In genomic region chr4:33088713-33089112, GRCh38 we compare ENCODE assay signal across 24 cellular contexts.
DNase-seq lines count a peak whose midpoint lies in the region; ATAC-seq and TF ChIP-seq lines count a peak whose summit lies in the region.
"Had no signal": no experiment of that assay in that cellular context is flagged by ENCODE, and none has a peak within 500 bp of the region (broad histone marks: within the 10 kb centered on the region; RNA-seq: fewer than 3 reads in every experiment).

No MANE protein-coding gene starts in this region.

- no peak overlapping the region for H3K4me2 ChIP-seq in SK-N-SH
- H3K4me2 ChIP-seq: A549 had no signal

- H3K36me3 Mint-ChIP-seq in osteocyte (ENCODE audit: unreplicated experiment) = no peaks in the 10 kb centered on the region
- H3K36me3 Mint-ChIP-seq: CD14-positive monocyte; CD8-positive, alpha-beta memory T cell had no signal

- H3K9me3 Mint-ChIP-seq in osteocyte (ENCODE audit: unreplicated experiment) = peaks cover 5% of the 10 kb centered on the region

- H3K9ac ChIP-seq in SK-N-SH = no peak overlapping the region

- peaks cover 40% of the 10 kb centered on the region for H3K4me1 Mint-ChIP-seq in osteocyte (ENCODE audit: unreplicated experiment)
- H3K4me1 Mint-ChIP-seq: CD14-positive monocyte; CD8-positive, alpha-beta memory T cell had no signal

- ATAC-seq in HG02852 (IDR thresholded peaks at IDR 0.05; ENCODE audit: unreplicated experiment) = no peak
- ATAC-seq: A549, PC-3 had no signal

- H3K27ac Mint-ChIP-seq in osteocyte (ENCODE audit: unreplicated experiment) = peak overlapping the region; percentile 52
- H3K27ac Mint-ChIP-seq: CD14-positive monocyte; CD8-positive, alpha-beta memory T cell had no signal

- no peaks in the 10 kb centered on the region for H4K20me1 ChIP-seq in SK-N-SH (ENCODE audit: insufficient read depth)

- CTCF ChIA-PET in SK-N-SH (lab: Yijun Ruan, JAX) = no interaction called here

- no peaks in the 10 kb centered on the region for H3K9me3 ChIP-seq in SK-N-SH
- H3K9me3 ChIP-seq: A549, BE2C had no signal

- H3K79me2 ChIP-seq in SK-N-SH (ENCODE audit: insufficient read depth) = no peaks in the 10 kb centered on the region

- DNase-seq in SK-N-SH (no peak), cardiac fibroblast (ENCODE audit: low read depth in 2 of 2) (peak; percentile 54 to 82), fibroblast of mammary gland (ENCODE audit: low read depth) (peak; percentile 73), osteocyte (ENCODE audit: extremely low spot score, unreplicated experiment) (no peak), KG1 (lab: John Stamatoyannopoulos, UW) (no peak), SKM-1 treated with dmso at 0.1 percent for 144 hours (lab: John Stamatoyannopoulos, UW; ENCODE audit: unreplicated experiment) (no peak), NCI-H1436 (lab: John Stamatoyannopoulos, UW) (no peak)
- DNase-seq: BE2C; Calu3; CD8-positive, alpha-beta memory T cell; DMS79 treated with DMSO at 0.1 percent for 48 hours; H7; Kasumi-1; MV-4-11; NCI-H1105 treated with DMSO at 0.1 percent for 48 hours; NCI-H2029; NCI-H446; NCI-H524 treated with DMSO at 0.1 percent for 48 hours; NCI-H774; PC-3; T-helper 1 cell had no signal

- no peaks in the 10 kb centered on the region for H3K9me2 ChIP-seq in SK-N-SH

- TF ChIP-seq EP300 in SK-N-SH (IDR thresholded peaks at IDR 0.05; ENCODE audit: borderline replicate concordance in 1 of 2, low read depth in 1 of 2, low read length in 1 of 2) = no peak

- peak overlapping the region in 1 of 2 experiments; percentile 50; a peak in 1 of 4 replicates for H3K27ac ChIP-seq in SK-N-SH (ENCODE audit: low read depth in 2 of 2, low read length in 1 of 2)
- H3K27ac ChIP-seq: A549 had no signal

- H3K4me3 ChIP-seq in SK-N-SH (ENCODE audit: low read depth in 2 of 2, low read length in 1 of 2) = no peak overlapping the region
- no peak overlapping the region for H3K4me3 ChIP-seq in cardiac fibroblast (replicated peaks in 1 of 2; ENCODE audit: low read depth in 2 of 2, low read length in 2 of 2)
- no peak overlapping the region for H3K4me3 ChIP-seq in fibroblast of mammary gland (ENCODE audit: control insufficient read depth, low read depth, low read length)
- H3K4me3 ChIP-seq: A549 had no signal

- POLR2A ChIA-PET in SK-N-SH (lab: Yijun Ruan, JAX) = no interaction called here

- TF ChIP-seq CTCF in SK-N-SH (IDR thresholded peaks at IDR 0.05) = no peak
- TF ChIP-seq CTCF in cardiac fibroblast (IDR thresholded peaks at IDR 0.05; ENCODE audit: low read depth, low read length) = no peak
- no peak for TF ChIP-seq CTCF in fibroblast of mammary gland (conservative IDR thresholded peaks at IDR 0.05; ENCODE audit: control insufficient read depth, insufficient read depth, low read depth, low read length)
- no peak for TF ChIP-seq CTCF in osteocyte (IDR thresholded peaks at IDR 0.05)

- TF ChIP-seq RAD21 in SK-N-SH (IDR thresholded peaks at IDR 0.05; ENCODE audit: low read length) = no peak

- 19% methylated on average over 2 of the region's 2 CpGs for WGBS in SK-N-SH (ENCODE audit: low lambda C conversion rate)

- no peaks in the 10 kb centered on the region for H3K4me1 ChIP-seq in SK-N-SH (ENCODE audit: control insufficient read depth in 1 of 2, insufficient read depth in 2 of 2, low read depth in 1 of 2, low read length in 1 of 2)
- H3K4me1 ChIP-seq: A549, BE2C had no signal

- H3K27me3 ChIP-seq in SK-N-SH (ENCODE audit: insufficient read depth) = no peaks in the 10 kb centered on the region
- H3K27me3 ChIP-seq: BE2C had no signal

- H3K27me3 Mint-ChIP-seq in osteocyte (ENCODE audit: unreplicated experiment) = no peaks in the 10 kb centered on the region
- H3K27me3 Mint-ChIP-seq: CD8-positive, alpha-beta memory T cell had no signal

- no peaks in the 10 kb centered on the region for H3K36me3 ChIP-seq in SK-N-SH (replicated peaks in 1 of 2; ENCODE audit: control insufficient read depth in 1 of 2, insufficient read depth in 2 of 2, low read length in 1 of 2)
- H3K36me3 ChIP-seq: BE2C had no signal

- peak overlapping the region; percentile 35; the same call in 1 of the 2 replicates for H2AFZ ChIP-seq in SK-N-SH (ENCODE audit: low read depth)

- H3F3A ChIP-seq in SK-N-SH (replicated peaks; ENCODE audit: insufficient read depth) = peaks cover 4% of the 10 kb centered on the region

- H3K4me3 Mint-ChIP-seq in osteocyte (ENCODE audit: unreplicated experiment) = no peak overlapping the region
- H3K4me3 Mint-ChIP-seq: CD14-positive monocyte; CD8-positive, alpha-beta memory T cell had no signal

TF ChIP-seq in SK-N-SH, 30 proteins besides CTCF, POLR2A, EP300 and RAD21:
- TF ChIP-seq NFIC (IDR thresholded peaks at IDR 0.05; ENCODE audit: borderline replicate concordance) (no peak), USF2 (IDR thresholded peaks at IDR 0.05; ENCODE audit: borderline replicate concordance, low read depth, low read length) (no peak)
TF ChIP-seq in SK-N-SH: peak in this region for 0.

Comparison
In these comparisons a context has a peak if more than half of its experiments do, and no peak if none do; other contexts are left out.
1. DNase-seq: peak in cardiac fibroblast (2 of 2) and fibroblast of mammary gland (single experiment); none in SK-N-SH (single experiment), osteocyte (single experiment), KG1 (single experiment), SKM-1 treated with dmso at 0.1 percent for 144 hours (single experiment) and NCI-H1436 (single experiment).